ENCODE assay signal across 11 cellular contexts in the genomic region with DNA sequence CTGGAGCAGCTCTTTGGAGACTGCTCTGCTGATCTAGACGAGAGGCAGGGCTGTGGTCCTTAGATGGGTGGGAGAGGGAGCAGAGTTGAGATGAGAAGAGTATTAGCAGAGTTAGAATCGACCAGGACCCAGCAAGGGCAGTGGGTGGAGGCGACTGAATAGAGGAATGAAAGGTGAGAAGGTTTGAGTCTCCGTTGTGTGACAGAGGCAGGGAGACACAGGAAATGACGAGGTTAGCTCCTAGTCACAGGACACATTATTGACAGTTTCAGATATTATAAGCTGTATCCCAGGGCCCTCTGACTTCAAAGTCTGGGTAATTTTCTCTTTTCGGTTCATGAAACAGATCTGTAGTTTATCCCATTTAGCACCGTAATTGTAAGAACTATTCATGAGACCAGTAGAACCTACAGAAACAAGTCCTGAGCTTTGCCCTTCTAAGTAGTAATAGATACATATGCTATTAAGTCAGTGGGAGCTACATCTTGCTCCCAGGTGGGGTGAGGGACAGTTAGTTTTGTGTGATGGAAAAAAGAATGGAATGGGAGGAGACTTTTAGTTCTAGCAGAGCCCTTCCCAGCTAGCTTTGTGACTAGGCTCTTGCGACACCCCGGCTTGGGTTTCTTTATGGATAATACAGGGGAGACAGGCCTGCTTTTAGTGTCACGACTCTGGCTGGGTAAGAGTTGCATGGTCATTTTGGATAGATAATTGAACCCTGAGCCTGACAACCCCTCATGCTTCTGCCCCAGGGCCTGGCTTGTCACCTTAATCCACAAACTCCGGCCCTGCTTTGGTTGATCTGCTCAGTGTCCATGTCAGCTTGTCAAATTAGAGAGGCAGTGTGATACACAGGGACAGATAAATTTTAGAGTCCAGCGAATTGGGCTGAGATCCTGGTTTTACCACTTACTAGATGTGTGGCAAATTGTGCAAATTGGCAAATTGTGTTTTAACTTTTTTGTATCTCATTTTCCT.
DNase-seq lines count a peak whose midpoint lies in the region; ATAC-seq, FAIRE-seq and TF ChIP-seq lines count a peak whose summit lies in the region.
"Had no signal": no experiment of that assay in that cellular context is flagged by ENCODE, and none has a peak within 500 bp of the region (broad histone marks: within the 10 kb centered on the region; RNA-seq: fewer than 3 reads in every experiment).

No MANE protein-coding gene starts in this region.

- no peaks in the 10 kb centered on the region for H3K9me3 Mint-ChIP-seq in CD4-positive, alpha-beta memory T cell
- no peaks in the 10 kb centered on the region for H3K9me3 Mint-ChIP-seq in H9
- H3K9me3 Mint-ChIP-seq: naive thymus-derived CD4-positive, alpha-beta T cell had no signal

- TF ChIP-seq RAD21 in K562 (CRISPR knock-in tag; conservative IDR thresholded peaks at IDR 0.05 in 1 of 2, IDR thresholded peaks at IDR 0.05 in 1 of 2), result no peak

- TF ChIP-seq CTCF in H9 (conservative IDR thresholded peaks at IDR 0.05) (no peak), K562 (IDR thresholded peaks at IDR 0.05 in 2 of 3, conservative IDR thresholded peaks at IDR 0.05 in 1 of 3; ENCODE audit: insufficient read depth in 2 of 3, low read depth in 1 of 3, low read length in 3 of 3) (no peak), right lobe of liver (IDR thresholded peaks at IDR 0.05) (no peak)

- no peak overlapping the region for H2BK120ac ChIP-seq in H9 (ENCODE audit: low read depth, low read length, poor library complexity, severe bottlenecking)

- H3K4me3 Mint-ChIP-seq in CD4-positive, alpha-beta memory T cell, result peak overlapping the region in 1 of 8 donors; percentile 18
- H3K4me3 Mint-ChIP-seq in H9, result no peak overlapping the region
- H3K4me3 Mint-ChIP-seq: naive thymus-derived CD4-positive, alpha-beta T cell had no signal

- H3K36me3 Mint-ChIP-seq in CD4-positive, alpha-beta memory T cell, result no peaks in the 10 kb centered on the region
- peaks cover 46 to 81% (median 81%) of the 10 kb centered on the region in 3 experiments; a peak in 6 of 7 replicates for H3K36me3 Mint-ChIP-seq in H9 (ENCODE audit: insufficient read depth in 1 of 3, low read depth in 3 of 3)

- peak overlapping the region in 4 of 7 donors; percentile 54 to 68 (median 64) for H3K27ac Mint-ChIP-seq in CD4-positive, alpha-beta memory T cell
- peak overlapping the region in 2 of 3 experiments; percentile 56 to 84; a peak in 4 of 7 replicates for H3K27ac Mint-ChIP-seq in H9

- no peaks in the 10 kb centered on the region for H3K27me3 Mint-ChIP-seq in CD4-positive, alpha-beta memory T cell
- no peaks in the 10 kb centered on the region for H3K27me3 Mint-ChIP-seq in H9 (ENCODE audit: low read depth)

- no peaks in the 10 kb centered on the region for H3K9me3 ChIP-seq in CD4-positive, alpha-beta memory T cell (ENCODE audit: control insufficient read depth in 1 of 2, low read length in 2 of 2)
- H3K9me3 ChIP-seq in H9 (ENCODE audit: control insufficient read depth, low read depth, low read length) (no peaks in the 10 kb centered on the region), K562 (replicated peaks; ENCODE audit: control insufficient read depth, insufficient read depth, low read depth, low read length) (no peaks in the 10 kb centered on the region), right lobe of liver (no peaks in the 10 kb centered on the region)

- no peak overlapping the region for H2BK20ac ChIP-seq in H9 (ENCODE audit: low read depth, low read length, poor library complexity, severe bottlenecking)

- POLR2A ChIA-PET in CD4-positive, alpha-beta memory T cell (lab: Charles Lee; ENCODE audit: partially characterized antibody), result interaction anchor here (1.2 kb wide), 1 partner anchor 128 kb away, joined by 3 read pairs; no protein-coding TSS in a partner anchor
- POLR2A ChIA-PET in K562 (lab: Yijun Ruan, JAX), result interaction anchor here (0.6 to 1.1 kb wide), 3 partner anchors 12 to 24 kb away, joined by 3 to 4 read pairs (median 4); no protein-coding TSS in a partner anchor

- no peaks in the 10 kb centered on the region for H3K79me1 ChIP-seq in H9 (ENCODE audit: insufficient read depth, low read depth, low read length, poor library complexity, severe bottlenecking)

- H3K4ac ChIP-seq in H9 (ENCODE audit: low read depth, low read length), result no peak overlapping the region

- no peak for TF ChIP-seq EP300 in K562 (IDR thresholded peaks at IDR 0.05; ENCODE audit: low read length)

- no peak overlapping the region for H3K18ac ChIP-seq in H9 (ENCODE audit: insufficient read length, low read depth, low read length)

- no peak overlapping the region for H4K8ac ChIP-seq in H9 (replicated peaks; ENCODE audit: insufficient read length, low read depth, low read length)

- H3K79me2 ChIP-seq in H9 (ENCODE audit: insufficient read depth, low read length) (0 out of 2 replicates have a peak, but pooled peaks cover 1% of the 10 kb centered on the region), K562 (ENCODE audit: control insufficient read depth, insufficient read depth, low read length) (0 out of 3 replicates have a peak, but pooled peaks cover 4% of the 10 kb centered on the region)

- H3K9ac ChIP-seq in H9 (ENCODE audit: extremely low read depth, insufficient read length, low read length), result no peak overlapping the region
- H3K9ac ChIP-seq in K562 (ENCODE audit: insufficient read depth in 1 of 2, low read depth in 2 of 2, low read length in 2 of 2), result no peak overlapping the region

- no peaks in the 10 kb centered on the region for H3K23me2 ChIP-seq in H9 (ENCODE audit: insufficient read length, low read depth, low read length, poor library complexity, severe bottlenecking)

- no peak overlapping the region for H2BK15ac ChIP-seq in H9 (ENCODE audit: low read depth, low read length)

- no peak overlapping the region for H3K4me3 ChIP-seq in CD4-positive, alpha-beta memory T cell (ENCODE audit: low read length in 2 of 2)
- H3K4me3 ChIP-seq in K562 (no peak overlapping the region), right lobe of liver (no peak overlapping the region)

- no peak overlapping the region for H2BK12ac ChIP-seq in H9 (ENCODE audit: insufficient read length, low read depth, low read length)

- no peak overlapping the region for H3T11ph ChIP-seq in H9 (ENCODE audit: low read length)

- DNase-seq in CD4-positive, alpha-beta memory T cell, result no peak
- DNase-seq in H9, result peak; percentile 12
- DNase-seq in K562 (ENCODE audit: extremely low read depth in 1 of 4, low spot score in 3 of 4), result no peak
- peak; percentile 60 for DNase-seq in myocyte (ENCODE audit: low read depth)
- DNase-seq in right lobe of liver, result no peak
- no peak for DNase-seq in stimulated activated naive CD4-positive, alpha-beta T cell (lab: John Stamatoyannopoulos, UW)
- no peak for DNase-seq in cerebellum (ENCODE audit: low spot score)
- DNase-seq in NCI-H187 treated with DMSO at 0.1 percent for 48 hours (lab: John Stamatoyannopoulos, UW), result no peak
- DNase-seq: KBM-7; naive thymus-derived CD4-positive, alpha-beta T cell; NK-92 treated with Interleukin-12 subunit alpha and Interleukin-12 subunit beta, amount 100 ng/mL, for 24 hours had no signal

- no peak for TF ChIP-seq POLR2A in K562 (conservative IDR thresholded peaks at IDR 0.05)
- TF ChIP-seq POLR2A in right lobe of liver (IDR thresholded peaks at IDR 0.05), result no peak

- H2AFZ ChIP-seq in H9 (ENCODE audit: low read length) (no peak overlapping the region), K562 (ENCODE audit: low read depth, low read length) (no peak overlapping the region)

- WGBS in H9 (ENCODE audit: extremely low coverage, insufficient read length, low lambda C conversion rate), result no CpG with 5 or more reads among the region's 12 CpGs
- 90% methylated on average over 12 of the region's 12 CpGs for WGBS in K562 (ENCODE audit: insufficient coverage, low coverage, missing lambda C conversion rate)
- 78% methylated on average over 10 of the region's 12 CpGs for WGBS in right lobe of liver (ENCODE audit: insufficient coverage, low coverage, low lambda C conversion rate, missing lambda C conversion rate)

- H3K4me2 ChIP-seq in H9 (ENCODE audit: insufficient read depth, insufficient read length, low read length) (no peak overlapping the region), K562 (ENCODE audit: insufficient read depth, low read length) (no peak overlapping the region)

- no peak overlapping the region for H3K56ac ChIP-seq in H9 (ENCODE audit: insufficient read length, low read depth, low read length)

- CTCF ChIA-PET in CD4-positive, alpha-beta memory T cell (lab: Charles Lee; ENCODE audit: partially characterized antibody), result interaction anchor here (0.7 to 1.5 kb wide), 3 partner anchors 12 to 505 kb away, joined by 3 to 4 read pairs (median 3); no protein-coding TSS in a partner anchor
- CTCF ChIA-PET in K562 (lab: Yijun Ruan, JAX; ENCODE audit: low intra/inter-chr PET ratio), result interaction anchor here (0.7 kb wide), 1 partner anchor 199 kb away, joined by 3 read pairs; the partner anchor contains the start of gene ALDH9A1

- H4K20me1 ChIP-seq in H9 (ENCODE audit: control insufficient read depth, insufficient read depth, insufficient read length) (no peaks in the 10 kb centered on the region), K562 (replicated peaks; ENCODE audit: control insufficient read depth, insufficient read depth, low read length) (no peaks in the 10 kb centered on the region)

- H2BK5ac ChIP-seq in H9 (ENCODE audit: insufficient read length, low read length), result no peak overlapping the region

- peaks cover 6 to 13% (median 10%) of the 10 kb centered on the region in 4 donors for H3K4me1 Mint-ChIP-seq in CD4-positive, alpha-beta memory T cell
- peaks cover 0 to 4% of the 10 kb centered on the region in 2 experiments; a peak in 1 of 4 replicates for H3K4me1 Mint-ChIP-seq in H9

- H3K27me3 ChIP-seq in CD4-positive, alpha-beta memory T cell (ENCODE audit: insufficient read depth, low read length), result no peaks in the 10 kb centered on the region
- H3K27me3 ChIP-seq in H9 (ENCODE audit: insufficient read depth, low read length) (no peaks in the 10 kb centered on the region), K562 (ENCODE audit: control insufficient read depth in 2 of 2, insufficient read depth in 2 of 2, low read length in 2 of 2) (no peaks in the 10 kb centered on the region), right lobe of liver (no peaks in the 10 kb centered on the region)

- H3K27ac ChIP-seq in CD4-positive, alpha-beta memory T cell (ENCODE audit: low read depth, low read length), result no peak overlapping the region
- no peak overlapping the region for H3K27ac ChIP-seq in H9 (ENCODE audit: insufficient read length, low read depth, low read length)
- H3K27ac ChIP-seq in K562 (ENCODE audit: extremely low read depth, low read depth, low read length), result no peak overlapping the region
- H3K27ac ChIP-seq in right lobe of liver, result no peak overlapping the region

- H3K4me1 ChIP-seq in CD4-positive, alpha-beta memory T cell (ENCODE audit: insufficient read depth, low read length), result peaks cover 6% of the 10 kb centered on the region
- H3K4me1 ChIP-seq in H9 (ENCODE audit: insufficient read depth, low read length) (no peaks in the 10 kb centered on the region), K562 (replicated peaks in 1 of 2; ENCODE audit: control insufficient read depth in 2 of 2, insufficient read depth in 2 of 2, low read length in 2 of 2) (peaks cover 0 to 3% of the 10 kb centered on the region in 2 experiments; a peak in 2 of 5 replicates), right lobe of liver (peaks cover 0 to 3% (median 0%) of the 10 kb centered on the region in 4 donors)

- in situ Hi-C loops in K562 (cut with MboI), result no loop called here

- H3K14ac ChIP-seq in H9 (ENCODE audit: insufficient read depth, low read length), result no peak overlapping the region

- no peak overlapping the region for H2AK5ac ChIP-seq in H9 (ENCODE audit: insufficient read length, low read length)

- H4K5ac ChIP-seq in H9 (ENCODE audit: insufficient read length, low read depth, low read length), result no peak overlapping the region

- no peak overlapping the region for H3K23ac ChIP-seq in H9 (ENCODE audit: insufficient read length, low read depth, low read length)

- intact Hi-C loops in CD4-positive, alpha-beta memory T cell (cut with micrococcal nuclease), result no loop called here
- intact Hi-C loops in K562 (cut with micrococcal nuclease) (no loop called here), right lobe of liver (cut with DNase I) (no loop called here)

- peaks cover 3% of the 10 kb centered on the region for H3K9me1 ChIP-seq in K562 (ENCODE audit: control insufficient read depth, insufficient read depth, low read length)

- FAIRE-seq in K562 (lab: Jason Lieb, UNC), result no peak

- BruUV-seq in K562 (replicated peaks; lab: Mats Ljungman, UMichigan), result no TSS peak

- H4K91ac ChIP-seq in H9 (ENCODE audit: insufficient read length, low read depth, low read length), result no peak overlapping the region

- no peak for ATAC-seq in K562
- ATAC-seq in right lobe of liver, result no peak
- ATAC-seq: naive thymus-derived CD4-positive, alpha-beta T cell had no signal

- no peaks in the 10 kb centered on the region for H3K36me3 ChIP-seq in CD4-positive, alpha-beta memory T cell (ENCODE audit: insufficient read depth, low read length)
- H3K36me3 ChIP-seq in K562 (ENCODE audit: control insufficient read depth, insufficient read depth, low read length) (peaks cover 94% of the 10 kb centered on the region), right lobe of liver (peaks cover 0 to 3% (median 0%) of the 10 kb centered on the region in 4 donors)

Comparison
In these comparisons a context has a peak if more than half of its experiments do, and no peak if none do; other contexts are left out.
1. DNase-seq: peak in H9 (single experiment) and myocyte (single experiment); none in CD4-positive, alpha-beta memory T cell (0 of 5), K562 (0 of 4), right lobe of liver (0 of 3), stimulated activated naive CD4-positive, alpha-beta T cell (0 of 6), cerebellum (single experiment) and NCI-H187 treated with DMSO at 0.1 percent for 48 hours (single experiment).